Comparison of ENCODE assay signal across 10 cellular contexts in the genomic region with DNA sequence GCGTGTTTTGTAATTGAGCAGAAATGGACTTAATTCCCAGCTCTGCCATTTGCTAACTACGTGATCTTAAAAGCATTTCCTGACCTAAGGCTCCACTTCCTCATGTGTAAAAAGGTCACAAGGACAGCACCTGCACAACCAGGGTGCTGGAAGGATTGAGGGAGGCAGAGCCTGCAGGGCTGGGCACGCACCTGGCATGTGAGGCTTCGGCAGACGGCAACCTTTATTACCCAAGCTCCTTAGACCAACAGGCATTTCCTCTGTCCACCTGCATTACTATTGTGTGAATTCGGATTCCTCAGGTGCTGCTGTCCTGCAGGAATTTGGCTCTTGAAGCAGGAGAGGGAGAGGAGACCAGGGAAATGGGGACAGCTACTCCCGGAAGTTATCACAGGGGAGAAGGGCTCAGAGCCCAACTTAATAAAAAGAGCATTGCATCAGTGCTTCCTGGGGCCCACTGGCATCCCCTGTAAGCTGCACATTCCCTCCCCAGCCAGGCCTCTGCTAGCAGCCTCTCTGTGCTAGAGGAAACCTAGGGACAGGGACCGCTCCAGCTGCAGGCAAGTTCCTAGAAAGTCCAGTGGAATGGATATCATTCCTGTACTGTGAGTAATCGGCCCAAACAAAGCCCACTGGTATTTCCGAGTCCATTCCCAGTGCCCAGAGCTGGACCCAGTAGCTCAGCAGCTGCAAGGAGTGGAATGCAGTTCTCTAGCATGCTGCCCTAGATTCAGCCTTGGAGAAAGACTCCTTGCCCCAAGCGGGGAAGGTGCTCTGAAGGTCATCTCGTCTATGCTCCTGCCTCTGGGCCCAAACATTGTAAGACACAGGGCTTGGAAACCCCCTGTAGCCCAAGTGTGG.
DNase-seq lines count a peak whose midpoint lies in the region; ATAC-seq and TF ChIP-seq lines count a peak whose summit lies in the region.
"Had no signal": no experiment of that assay in that cellular context is flagged by ENCODE, and none has a peak within 500 bp of the region (broad histone marks: within the 10 kb centered on the region; RNA-seq: fewer than 3 reads in every experiment).

No MANE protein-coding gene starts in this region.

- WGBS in testis, 2 donors: 77 to 79% methylated on average over 10 to 12 of the region's 12 CpGs

- H3K36me3 ChIP-seq in GM23338 (ENCODE audit: insufficient read depth): no peaks in the 10 kb centered on the region
- H3K36me3 ChIP-seq in testis (ENCODE audit: low read depth, missing control alignments): no peaks in the 10 kb centered on the region

- no peaks in the 10 kb centered on the region for H3K9me3 ChIP-seq in testis

- H3K4me1 Mint-ChIP-seq in GM23338: peaks cover 31% of the 10 kb centered on the region

- H3K4me1 ChIP-seq in GM23338 (ENCODE audit: insufficient read depth): peaks cover 22% of the 10 kb centered on the region
- peaks cover 4% of the 10 kb centered on the region for H3K4me1 ChIP-seq in testis

- DNase-seq in AG09309 (ENCODE audit: low read depth): peak; percentile 40
- peak; percentile 62 for DNase-seq in GM23338 (ENCODE audit: low spot score)
- DNase-seq in amniotic epithelial cell (ENCODE audit: low read depth): peak; percentile 65
- DNase-seq in islet precursor cell: peak; percentile 97
- DNase-seq in NCI-H146 treated with DMSO at 0.1 percent for 48 hours (lab: John Stamatoyannopoulos, UW; ENCODE audit: unreplicated experiment): no peak
- DNase-seq in testis: no peak
- DNase-seq in T-helper 1 cell: no peak
- DNase-seq in NCI-H2081 (lab: John Stamatoyannopoulos, UW): no peak
- DNase-seq: NCI-H1436 had no signal

- H3K27me3 ChIP-seq in GM23338 (ENCODE audit: insufficient read depth) (no peaks in the 10 kb centered on the region), testis (no peaks in the 10 kb centered on the region)

- H3K27me3 Mint-ChIP-seq in GM23338 (ENCODE audit: insufficient read depth, low read depth, poor library complexity): peaks cover 25% of the 10 kb centered on the region

- no peaks in the 10 kb centered on the region for H4K20me1 ChIP-seq in GM23338 (replicated peaks; ENCODE audit: insufficient read depth)

- H3K4me2 ChIP-seq in GM23338: peak overlapping the region; percentile 33; the same call in 1 of the 2 replicates

- H3F3A ChIP-seq in GM23338 (replicated peaks; ENCODE audit: low read depth): no peaks in the 10 kb centered on the region

- no peak overlapping the region for H3K27ac Mint-ChIP-seq in GM23338

- ATAC-seq in GM23338: peak; percentile 47

- intact Hi-C loops in testis (cut with DNase I; ENCODE audit: low total_unique reads): no loop called here

- H3K4me3 ChIP-seq in AG09309 (ENCODE audit: control insufficient read depth, low read depth, low read length) (no peak overlapping the region), GM23338 (no peak overlapping the region), testis (no peak overlapping the region)

- no peaks in the 10 kb centered on the region; the same call in 2 of the 3 replicates for H3K36me3 Mint-ChIP-seq in GM23338 (ENCODE audit: low read depth)

- peaks cover 6% of the 10 kb centered on the region for H3K9me2 ChIP-seq in GM23338 (ENCODE audit: insufficient read depth)

- no peak for TF ChIP-seq CTCF in AG09309 (IDR thresholded peaks at IDR 0.05; ENCODE audit: control insufficient read depth, insufficient read depth, low read depth, low read length, missing control alignments)
- TF ChIP-seq CTCF in GM23338 (conservative IDR thresholded peaks at IDR 0.05; ENCODE audit: low read depth in 2 of 2): no peak
- TF ChIP-seq CTCF in testis (IDR thresholded peaks at IDR 0.05): no peak

- H3K4me3 Mint-ChIP-seq in GM23338: no peak overlapping the region

- no peaks in the 10 kb centered on the region for H3K79me2 ChIP-seq in GM23338 (replicated peaks; ENCODE audit: insufficient read depth)

- H3K27ac ChIP-seq in GM23338 (ENCODE audit: low read depth) (0 out of 2 replicates have a peak overlapping the region, but pooled peaks have one; percentile 57), testis (no peak overlapping the region)
- H3K27ac ChIP-seq: VCaP had no signal

- H2AFZ ChIP-seq in GM23338: no peak overlapping the region

- H3K9me3 Mint-ChIP-seq in GM23338: no peaks in the 10 kb centered on the region

- TF ChIP-seq POLR2A in testis (IDR thresholded peaks at IDR 0.05): no peak

TF ChIP-seq in GM23338, 12 proteins besides CTCF, POLR2A, EP300 and RAD21:
- TF ChIP-seq REST (IDR thresholded peaks at IDR 0.05; ENCODE audit: unreplicated experiment): no peak

Comparison
In these comparisons a context has a peak if more than half of its experiments do, and no peak if none do; other contexts are left out.
1. DNase-seq: peak in AG09309 (single experiment), GM23338 (single experiment), amniotic epithelial cell (single experiment) and islet precursor cell (single experiment); none in NCI-H146 treated with DMSO at 0.1 percent for 48 hours (single experiment), testis (single experiment), T-helper 1 cell (0 of 5) and NCI-H2081 (0 of 2).